31 cellular contexts compared by ENCODE assay signal in the genomic region with DNA sequence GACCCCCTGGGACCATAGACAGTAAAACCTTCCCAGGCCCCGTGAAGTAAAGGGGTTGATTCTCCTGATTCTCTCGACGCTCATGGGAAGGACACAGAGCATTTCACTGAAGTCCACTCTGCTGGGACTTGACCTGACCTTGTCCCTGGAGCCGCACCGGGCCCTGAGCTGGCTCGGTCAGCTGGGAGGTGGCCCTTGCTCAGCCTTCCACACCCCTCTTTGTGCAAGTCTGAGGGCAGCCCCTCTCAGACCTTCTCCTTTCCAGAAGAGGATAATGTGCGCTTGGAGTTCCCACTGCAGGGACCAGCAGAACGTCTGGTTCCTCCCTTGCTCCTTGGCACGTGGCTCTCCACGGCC.
"Had no signal": no experiment of that assay in that cellular context is flagged by ENCODE, and none has a peak within 500 bp of the region (broad histone marks: within the 10 kb centered on the region; RNA-seq: fewer than 3 reads in every experiment).

No MANE protein-coding gene starts in this region.

- H3K36me3 Mint-ChIP-seq: brain had no signal

- H3K9me3 Mint-ChIP-seq: effector memory CD8-positive, alpha-beta T cell; immature natural killer cell had no signal

- H3K27ac ChIP-seq: cardiac muscle cell, neutrophil, ovary, prostate gland, testis had no signal

- H3K36me3 ChIP-seq: cardiac muscle cell, heart left ventricle, ovary, prostate gland had no signal

- H3K27me3 Mint-ChIP-seq: activated naive CD8-positive, alpha-beta T cell; effector memory CD8-positive, alpha-beta T cell; natural killer cell treated with Interleukin-12 subunit alpha and Interleukin-12 subunit beta and Interleukin-15 and Interleukin-18, amount 100 ng/mL, for 72 hours had no signal

- ATAC-seq: effector memory CD8-positive, alpha-beta T cell; esophagus mucosa; left lobe of liver; natural killer cell treated with Interleukin-12 subunit alpha and Interleukin-12 subunit beta and Interleukin-15 and Interleukin-18, amount 100 ng/mL, for 72 hours; stimulated activated naive CD8-positive, alpha-beta T cell treated with anti-CD3 and anti-CD28 coated beads, Interleukin-15, Interleukin-2, amounts not matched to agents 100 U/mL and 50 U/mL, for 24 hours had no signal

- H3K27ac Mint-ChIP-seq: activated naive CD8-positive, alpha-beta T cell; natural killer cell treated with Interleukin-12 subunit alpha and Interleukin-12 subunit beta and Interleukin-15 and Interleukin-18, amount 100 ng/mL, for 72 hours; T-helper 2 cell treated with Interferon-gamma antibody and Interleukin-4, amounts not matched to agents 5 μg/mL and 100 μg/mL, for 36 hours had no signal

- DNase-seq: activated CD4-positive, alpha-beta T cell treated with anti-CD3 and anti-CD28 coated beads for 4 hours; activated CD4-positive, alpha-beta T cell treated with anti-CD3 and anti-CD28 coated beads, Interleukin-2, amount 50 U/mL, for 4 hours; activated effector memory CD4-positive, alpha-beta T cell treated with Interleukin-2 at 50 U/mL for 16 hours; activated naive CD4-positive, alpha-beta T cell treated with Interleukin-2 at 50 U/mL for 16 hours; anterior cingulate cortex; cortex of kidney; effector memory CD8-positive, alpha-beta T cell; foreskin fibroblast; heart left ventricle; hypothalamus; immature natural killer cell; kidney; mesendoderm; ovary; retina; stimulated activated CD4-positive, alpha-beta T cell treated with anti-CD3 and anti-CD28 coated beads, Interleukin-15, amount 100 ng/mL, for 24 hours; stimulated activated CD4-positive, alpha-beta T cell treated with anti-CD3 and anti-CD28 coated beads, Interleukin-2, amount 100 ng/mL, for 24 hours; stimulated activated naive CD8-positive, alpha-beta T cell treated with anti-CD3 and anti-CD28 coated beads, Interleukin-15, Interleukin-2, amounts not matched to agents 100 U/mL and 50 U/mL, for 24 hours; T-helper 1 cell; testis; trophoblast cell had no signal

- H3K4me3 Mint-ChIP-seq: activated naive CD8-positive, alpha-beta T cell; brain; effector memory CD8-positive, alpha-beta T cell; natural killer cell treated with Interleukin-12 subunit alpha and Interleukin-12 subunit beta and Interleukin-15 and Interleukin-18, amount 100 ng/mL, for 72 hours; T-helper 2 cell treated with Interferon-gamma antibody and Interleukin-4, amounts not matched to agents 5 μg/mL and 100 μg/mL, for 36 hours had no signal

- H3K9me3 ChIP-seq: neutrophil, ovary, prostate gland, testis had no signal

- H3K27me3 ChIP-seq: cardiac muscle cell, heart left ventricle, neutrophil, ovary, testis had no signal

- H3K4me3 ChIP-seq: cardiac muscle cell, heart left ventricle, lung, ovary, prostate gland, testis had no signal

- H3K4me1 ChIP-seq: prostate gland, testis had no signal
